ENCODE assay signal across 21 cellular contexts in genomic region chr21:34880401-34880800, GRCh38.
A peak's percentile ranks its signal among the peaks of the same experiment; 100 is the strongest.
DNase-seq lines count a peak whose midpoint lies in the region; ATAC-seq, FAIRE-seq and TF ChIP-seq lines count a peak whose summit lies in the region.
"Had no signal": no experiment of that assay in that cellular context is flagged by ENCODE, and none has a peak within 500 bp of the region (broad histone marks: within the 10 kb centered on the region; RNA-seq: fewer than 3 reads in every experiment).

No MANE protein-coding gene starts in this region.

- 88% methylated on average over 7 of the region's 7 CpGs for WGBS in A549 (ENCODE audit: missing lambda C conversion rate)

- no peak for TF ChIP-seq EP300 in A549 (IDR thresholded peaks at IDR 0.05)

- no peaks in the 10 kb centered on the region for H3K9me3 Mint-ChIP-seq in CD4-positive, alpha-beta T cell
- H3K9me3 Mint-ChIP-seq: activated B cell treated with CpG ODN at 0.5 μM for 24 hours had no signal

- H3K4me1 Mint-ChIP-seq in CD4-positive, alpha-beta T cell (ENCODE audit: low read depth), result peaks cover 59% of the 10 kb centered on the region

- H3K9me3 ChIP-seq in A549 (no peaks in the 10 kb centered on the region), lower lobe of right lung (no peaks in the 10 kb centered on the region)
- no peaks in the 10 kb centered on the region for H3K9me3 ChIP-seq in CD4-positive, alpha-beta T cell (ENCODE audit: control insufficient read depth, low read length)
- H3K9me3 ChIP-seq: left lung, sigmoid colon, thoracic aorta had no signal

- H3K27ac Mint-ChIP-seq in CD4-positive, alpha-beta T cell, result peak overlapping the region; percentile 37
- H3K27ac Mint-ChIP-seq: activated B cell treated with CpG ODN at 0.5 μM for 24 hours, B cell had no signal

- TF ChIP-seq CTCF in A549 (IDR thresholded peaks at IDR 0.05) (no peak), WI38 (IDR thresholded peaks at IDR 0.05; ENCODE audit: low read depth, low read length) (no peak), lower lobe of right lung (IDR thresholded peaks at IDR 0.05) (no peak), RWPE1 (conservative IDR thresholded peaks at IDR 0.05; ENCODE audit: low read depth) (no peak)
- no peak for TF ChIP-seq CTCF in CD4-positive, alpha-beta T cell (IDR thresholded peaks at IDR 0.05)

- H3K4me3 ChIP-seq in A549 (no peak overlapping the region), WI38 (ENCODE audit: low read depth, low read length) (peak overlapping the region; percentile 43), lower lobe of right lung (no peak overlapping the region)
- H3K4me3 ChIP-seq: coronary artery, sigmoid colon, thoracic aorta had no signal

- no peak for TF ChIP-seq POLR2A in A549 (IDR thresholded peaks at IDR 0.05; ENCODE audit: low read length)

- peaks cover 46% of the 10 kb centered on the region for H3K36me3 ChIP-seq in lower lobe of right lung
- H3K36me3 ChIP-seq: thoracic aorta had no signal

- H3K4me2 ChIP-seq in A549, result peak overlapping the region; percentile 94

- CTCF ChIA-PET in A549 (lab: Yijun Ruan, JAX), result interaction anchor here (1.2 to 5.4 kb wide), 3 partner anchors 9 to 135 kb away, joined by 3 to 24 read pairs (median 5); no protein-coding TSS in a partner anchor
- CTCF ChIA-PET in CD4-positive, alpha-beta T cell (lab: Charles Lee), result interaction anchor here (0.5 to 1.3 kb wide), 3 partner anchors 9 to 170 kb away, joined by 3 read pairs; no protein-coding TSS in a partner anchor
- CTCF ChIA-PET in RWPE1 (lab: Yijun Ruan, JAX), result interaction anchor here (1.3 kb wide), 1 partner anchor 135 kb away, joined by 4 read pairs; no protein-coding TSS in a partner anchor

- peaks cover 81% of the 10 kb centered on the region for H3K36me3 Mint-ChIP-seq in CD4-positive, alpha-beta T cell (ENCODE audit: low read depth)

- FAIRE-seq in A549 (lab: Jason Lieb, UNC), result no peak
- FAIRE-seq: endothelial cell of umbilical vein had no signal

- no peaks in the 10 kb centered on the region for H3K27me3 ChIP-seq in CD4-positive, alpha-beta T cell (ENCODE audit: control insufficient read depth, insufficient read depth, low read length)
- H3K27me3 ChIP-seq in lower lobe of right lung (ENCODE audit: low read depth), result no peaks in the 10 kb centered on the region

- DNase-seq in A549 (ENCODE audit: low read depth in 1 of 2, low spot score in 1 of 2), result no peak
- DNase-seq in CD4-positive, alpha-beta T cell, result no peak
- DNase-seq in lower lobe of right lung, result no peak
- no peak for DNase-seq in RWPE1 (ENCODE audit: low spot score)
- DNase-seq in mucosa of gallbladder (ENCODE audit: low spot score), result no peak
- DNase-seq in COLO668 (lab: John Stamatoyannopoulos, UW; ENCODE audit: unreplicated experiment), result no peak
- DNase-seq in C1 segment of cervical spinal cord (lab: John Stamatoyannopoulos, UW), result no peak
- DNase-seq: activated B cell treated with CpG ODN at 0.5 μM for 24 hours; activated gamma-delta T cell; DMS153; KBM-7; left lung; NCI-H1105; sigmoid colon; stimulated activated CD4-positive, alpha-beta T cell treated with anti-CD3 and anti-CD28 coated beads, Interleukin-4, amount 100 ng/mL, for 24 hours had no signal

- ATAC-seq in A549 (no peak), lower lobe of right lung (no peak)
- no peak for ATAC-seq in CD4-positive, alpha-beta T cell (ENCODE audit: poor library complexity)
- ATAC-seq: HCT116, left lung had no signal

- H3K27me3 Mint-ChIP-seq in CD4-positive, alpha-beta T cell, result no peaks in the 10 kb centered on the region
- H3K27me3 Mint-ChIP-seq: activated B cell treated with CpG ODN at 0.5 μM for 24 hours, B cell had no signal

- POLR2A ChIA-PET in A549 (lab: Yijun Ruan, JAX) (interaction anchor here (2.2 kb wide), 1 partner anchor 8 kb away, joined by 12 read pairs; no protein-coding TSS in a partner anchor), RWPE1 (lab: Yijun Ruan, JAX; ENCODE audit: low non-redundant PET) (no interaction called here)
- POLR2A ChIA-PET in CD4-positive, alpha-beta T cell (lab: Charles Lee), result interaction anchor here (2.4 kb wide), 1 partner anchor 7 kb away, joined by 11 read pairs; no protein-coding TSS in a partner anchor

- H3K27ac ChIP-seq in A549 (no peak overlapping the region; a peak in 1 of 6 replicates), lower lobe of right lung (peak overlapping the region; percentile 13), RWPE1 (no peak overlapping the region; the same call in 1 of the 2 replicates)
- H3K27ac ChIP-seq in CD4-positive, alpha-beta T cell (ENCODE audit: low read depth, low read length), result no peak overlapping the region
- H3K27ac ChIP-seq: sigmoid colon, thoracic aorta had no signal

- no peak for TF ChIP-seq RAD21 in A549 (conservative IDR thresholded peaks at IDR 0.05 in 1 of 2, IDR thresholded peaks at IDR 0.05 in 1 of 2)

- H3K4me1 ChIP-seq in A549 (peaks cover 65% of the 10 kb centered on the region), lower lobe of right lung (peaks cover 58% of the 10 kb centered on the region)

- no peak overlapping the region for H3K4me3 Mint-ChIP-seq in CD4-positive, alpha-beta T cell
- H3K4me3 Mint-ChIP-seq: activated B cell treated with CpG ODN at 0.5 μM for 24 hours, B cell had no signal

- intact Hi-C loops in CD4-positive, alpha-beta T cell (cut with DNase I, micrococcal nuclease), result loop anchor here in 1 of 2 experiments (10.0 kb wide), 2 partner anchors 354 to 734 kb away; no protein-coding TSS in a partner anchor
- intact Hi-C loops in lower lobe of right lung (cut with DNase I), result no loop called here

TF ChIP-seq in A549, 52 proteins besides CTCF, POLR2A, EP300 and RAD21 (continues in another document):
- no peak for TF ChIP-seq SREBF2 (IDR thresholded peaks at IDR 0.05)
- TF ChIP-seq PHF8 (IDR thresholded peaks at IDR 0.05; ENCODE audit: borderline replicate concordance, low read depth), result no peak
- no peak for TF ChIP-seq CHD4 (IDR thresholded peaks at IDR 0.05; ENCODE audit: borderline replicate concordance)
- TF ChIP-seq POLR2AphosphoS2 (conservative IDR thresholded peaks at IDR 0.05; ENCODE audit: low read length), result no peak
- no peak for TF ChIP-seq PBX3 (IDR thresholded peaks at IDR 0.05)
- no peak for TF ChIP-seq HOXB5 (CRISPR knock-in tag; IDR thresholded peaks at IDR 0.05)
- no peak for TF ChIP-seq REST (IDR thresholded peaks at IDR 0.05)
- TF ChIP-seq, protein P1, sequence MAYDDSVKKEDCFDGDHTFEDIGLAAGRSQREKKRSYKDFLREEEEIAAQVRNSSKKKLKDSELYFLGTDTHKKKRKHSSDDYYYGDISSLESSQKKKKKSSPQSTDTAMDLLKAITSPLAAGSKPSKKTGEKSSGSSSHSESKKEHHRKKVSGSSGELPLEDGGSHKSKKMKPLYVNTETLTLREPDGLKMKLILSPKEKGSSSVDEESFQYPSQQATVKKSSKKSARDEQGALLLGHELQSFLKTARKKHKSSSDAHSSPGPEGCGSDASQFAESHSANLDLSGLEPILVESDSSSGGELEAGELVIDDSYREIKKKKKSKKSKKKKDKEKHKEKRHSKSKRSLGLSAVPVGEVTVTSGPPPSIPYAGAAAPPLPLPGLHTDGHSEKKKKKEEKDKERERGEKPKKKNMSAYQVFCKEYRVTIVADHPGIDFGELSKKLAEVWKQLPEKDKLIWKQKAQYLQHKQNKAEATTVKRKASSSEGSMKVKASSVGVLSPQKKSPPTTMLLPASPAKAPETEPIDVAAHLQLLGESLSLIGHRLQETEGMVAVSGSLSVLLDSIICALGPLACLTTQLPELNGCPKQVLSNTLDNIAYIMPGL (CRISPR knock-in tag; IDR thresholded peaks at IDR 0.05; ENCODE audit: borderline replicate concordance), result no peak
- no peak for TF ChIP-seq ESRRA (IDR thresholded peaks at IDR 0.05; ENCODE audit: borderline replicate concordance, low read length)
- no peak for TF ChIP-seq ZFP36 (IDR thresholded peaks at IDR 0.05; ENCODE audit: borderline replicate concordance, partially characterized antibody)
- no peak for TF ChIP-seq HES2 (IDR thresholded peaks at IDR 0.05)
